9 cellular contexts compared by ENCODE assay signal in genomic region chr9:131409458-131409992, GRCh38. TPM values are rescaled to one million over a fixed set of nuclear protein-coding genes. Genes with fewer than 3 reads are reported as not detected.
DNase-seq lines count a peak whose midpoint lies in the region; ATAC-seq and TF ChIP-seq lines count a peak whose summit lies in the region.
"Had no signal": no experiment of that assay in that cellular context is flagged by ENCODE, and none has a peak within 500 bp of the region (broad histone marks: within the 10 kb centered on the region; RNA-seq: fewer than 3 reads in every experiment).

No MANE protein-coding gene starts in this region.

- peak overlapping the region; percentile 59 for H3K27ac Mint-ChIP-seq in activated naive CD4-positive, alpha-beta T cell treated with anti-CD3 and anti-CD28 coated beads for 36 hours
- peak overlapping the region; percentile 77 for H3K27ac Mint-ChIP-seq in activated B cell treated with CpG ODN at 0.5 μM for 24 hours

- no peak for TF ChIP-seq CTCF in activated B cell treated with CpG ODN at 0.5 μM for 24 hours (IDR thresholded peaks at IDR 0.05)

- no peaks in the 10 kb centered on the region for H3K27me3 Mint-ChIP-seq in activated naive CD4-positive, alpha-beta T cell treated with anti-CD3 and anti-CD28 coated beads for 36 hours (ENCODE audit: low read depth)
- H3K27me3 Mint-ChIP-seq in activated B cell treated with CpG ODN at 0.5 μM for 24 hours, result no peaks in the 10 kb centered on the region

- peaks cover 84% of the 10 kb centered on the region for H3K4me1 Mint-ChIP-seq in activated naive CD4-positive, alpha-beta T cell treated with anti-CD3 and anti-CD28 coated beads for 36 hours (ENCODE audit: low read depth)
- H3K4me1 Mint-ChIP-seq in activated B cell treated with CpG ODN at 0.5 μM for 24 hours, result peaks cover 87% of the 10 kb centered on the region

- CTCF ChIA-PET in activated naive CD4-positive, alpha-beta T cell treated with anti-CD3 and anti-CD28 coated beads for 36 hours (lab: Charles Lee), result no interaction called here
- CTCF ChIA-PET in activated B cell treated with CpG ODN at 0.5 μM for 24 hours (lab: Charles Lee), result no interaction called here

- H3K9me3 ChIP-seq in stomach smooth muscle (ENCODE audit: control insufficient read depth in 2 of 2, low read length in 2 of 2), result no peaks in the 10 kb centered on the region

- H3K36me3 ChIP-seq in stomach smooth muscle (ENCODE audit: control insufficient read depth in 2 of 2, insufficient read depth in 2 of 2, low read length in 2 of 2), result no peaks in the 10 kb centered on the region

- POLR2A ChIA-PET in activated B cell treated with CpG ODN at 0.5 μM for 24 hours (lab: Charles Lee), result no interaction called here

- H3K27me3 ChIP-seq in stomach smooth muscle (ENCODE audit: control insufficient read depth in 1 of 2, insufficient read depth in 2 of 2, low read length in 2 of 2), result no peaks in the 10 kb centered on the region

- intact Hi-C loops in activated naive CD4-positive, alpha-beta T cell treated with anti-CD3 and anti-CD28 coated beads for 36 hours (cut with micrococcal nuclease), result loop anchor here (5.0 kb wide), 1 partner anchor 37 kb away; no protein-coding TSS in a partner anchor
- intact Hi-C loops in activated B cell treated with CpG ODN at 0.5 μM for 24 hours (cut with micrococcal nuclease), result loop anchor here (2.0 kb wide), 2 partner anchors 15 to 17 kb away; partner anchors contain the start of gene PRRC2B

- H3K4me3 Mint-ChIP-seq in activated naive CD4-positive, alpha-beta T cell treated with anti-CD3 and anti-CD28 coated beads for 36 hours, result no peak overlapping the region
- peak overlapping the region; percentile 44 for H3K4me3 Mint-ChIP-seq in activated B cell treated with CpG ODN at 0.5 μM for 24 hours

- DNase-seq in activated naive CD4-positive, alpha-beta T cell treated with anti-CD3 and anti-CD28 coated beads for 36 hours, result no peak
- no peak for DNase-seq in activated naive CD4-positive, alpha-beta T cell treated with Interleukin-2 at 50 U/mL for 16 hours
- no peak for DNase-seq in activated B cell treated with CpG ODN at 0.5 μM for 24 hours
- DNase-seq in left lobe of liver (ENCODE audit: low spot score), result no peak
- no peak for DNase-seq in SHP77 treated with DMSO at 0.1 percent for 48 hours (lab: John Stamatoyannopoulos, UW)
- no peak for DNase-seq in stimulated activated CD4-positive, alpha-beta T cell treated with anti-CD3 and anti-CD28 coated beads, Interleukin-2, amount 100 ng/mL, for 48 hours
- DNase-seq: NCI-H1092 had no signal

- ATAC-seq in activated B cell treated with CpG ODN at 0.5 μM for 24 hours (ENCODE audit: low read depth) (no peak), left lobe of liver (peak; percentile 50), GM21390 (IDR thresholded peaks at IDR 0.05; ENCODE audit: unreplicated experiment) (no peak)

- no peak overlapping the region for H3K9ac ChIP-seq in stomach smooth muscle (ENCODE audit: low read length in 2 of 2)

- no peaks in the 10 kb centered on the region for H3K9me3 Mint-ChIP-seq in activated naive CD4-positive, alpha-beta T cell treated with anti-CD3 and anti-CD28 coated beads for 36 hours
- no peaks in the 10 kb centered on the region for H3K9me3 Mint-ChIP-seq in activated B cell treated with CpG ODN at 0.5 μM for 24 hours

- H3K4me1 ChIP-seq in stomach smooth muscle (ENCODE audit: control insufficient read depth, insufficient read depth, low read length), result peaks cover 58% of the 10 kb centered on the region

- no peak overlapping the region for H3K4me3 ChIP-seq in stomach smooth muscle (ENCODE audit: low read length in 2 of 2)

- peaks cover 13% of the 10 kb centered on the region for H3K36me3 Mint-ChIP-seq in activated naive CD4-positive, alpha-beta T cell treated with anti-CD3 and anti-CD28 coated beads for 36 hours (ENCODE audit: low read depth)
- peaks cover 32% of the 10 kb centered on the region for H3K36me3 Mint-ChIP-seq in activated B cell treated with CpG ODN at 0.5 μM for 24 hours (ENCODE audit: low read depth)

- peak overlapping the region; percentile 33 for H3K27ac ChIP-seq in stomach smooth muscle (ENCODE audit: low read length)

RNA-seq across cellular contexts. Expression of gene PRRC2B, which starts 15.6 kb away (rescaled TPM):
- total RNA-seq in activated naive CD4-positive, alpha-beta T cell treated with anti-CD3 and anti-CD28 coated beads for 36 hours, result 100 to 1,000 TPM; 157 to 171 TPM
- total RNA-seq in activated B cell treated with CpG ODN at 0.5 μM for 24 hours (170 and 206 TPM in 2 replicates), left lobe of liver (80.7 TPM)
